8 cellular contexts compared by ENCODE assay signal in the genomic region with DNA sequence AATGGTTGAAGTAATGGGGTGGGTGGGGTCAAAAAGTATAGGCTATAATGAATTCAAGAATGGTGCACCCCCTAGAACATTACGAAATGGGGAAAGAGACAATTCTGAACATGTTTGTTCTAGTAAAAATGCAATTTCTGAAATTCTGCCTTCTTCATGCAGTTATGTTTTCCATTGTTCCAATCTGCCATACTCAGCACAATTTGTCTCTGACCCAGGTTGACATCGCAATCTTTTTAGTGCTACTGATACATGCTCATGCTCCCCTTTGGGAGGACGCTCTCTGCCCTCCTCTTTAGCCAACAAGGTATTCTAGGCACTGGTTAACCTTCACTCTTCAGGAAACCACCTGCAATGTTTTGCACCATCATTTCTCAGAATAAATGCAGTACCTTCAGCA.
"Had no signal": no experiment of that assay in that cellular context is flagged by ENCODE, and none has a peak within 500 bp of the region (broad histone marks: within the 10 kb centered on the region; RNA-seq: fewer than 3 reads in every experiment).

No MANE protein-coding gene starts in this region.

- DNase-seq: GDM1, GF-D8 had no signal

- FAIRE-seq: G401.6, GM12878, GM12891, GM12892, GM18507, GM19239 had no signal

- H3K4me3 ChIP-seq: GM12878 had no signal

- ATAC-seq: GM12878 had no signal
